1 cellular context compared by ENCODE assay signal in the genomic region with DNA sequence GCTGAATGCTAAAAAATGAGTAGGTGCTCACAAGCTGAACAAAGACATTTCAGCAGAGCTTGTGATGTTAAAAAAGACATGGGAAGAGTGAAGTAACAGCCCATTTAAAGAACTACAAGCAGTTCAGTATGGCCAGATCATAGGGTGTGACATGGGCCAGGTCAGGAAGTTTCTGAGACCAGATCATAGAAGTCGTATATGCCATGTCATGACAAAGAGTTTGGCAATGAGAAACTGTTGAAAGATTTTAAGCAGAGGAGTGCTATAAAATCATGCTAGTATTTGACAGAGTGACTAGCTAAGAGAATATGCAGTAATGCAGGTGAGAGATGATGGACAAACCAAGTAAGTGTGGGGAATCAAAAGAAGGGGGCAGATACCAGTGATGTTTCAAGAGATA.
A peak's percentile ranks its signal among the peaks of the same experiment; 100 is the strongest.
TF ChIP-seq lines count a peak whose summit lies in the region.

No MANE protein-coding gene starts in this region.

TF ChIP-seq in K562, 482 proteins besides CTCF, POLR2A, EP300 and RAD21:
- TF ChIP-seq CC2D1A (IDR thresholded peaks at IDR 0.05) (no peak), MEIS2 (IDR thresholded peaks at IDR 0.05; ENCODE audit: partially characterized antibody) (peak; percentile 4)
